In genomic region chr14:24411468-24412454, GRCh38 we compare ENCODE assay signal across 1 cellular context.
TF ChIP-seq lines count a peak whose summit lies in the region.

No MANE protein-coding gene starts in this region.

TF ChIP-seq in HepG2, 621 proteins besides CTCF, POLR2A, EP300 and RAD21 (continued from another document and continues in another):
- TF ChIP-seq UBTF (CRISPR knock-in tag; IDR thresholded peaks at IDR 0.05) (no peak), PLSCR1 (CRISPR knock-in tag; IDR thresholded peaks at IDR 0.05; ENCODE audit: borderline replicate concordance) (peak; percentile 43; the same call in 1 of the 2 replicates), PBX2 (CRISPR knock-in tag; IDR thresholded peaks at IDR 0.05) (no peak), TCF7 (IDR thresholded peaks at IDR 0.05; ENCODE audit: low read depth) (no peak), ARHGAP35 (CRISPR knock-in tag; IDR thresholded peaks at IDR 0.05; ENCODE audit: borderline replicate concordance) (0 out of 2 replicates have a peak, but pooled peaks have one; percentile 27), ZNF589 (CRISPR knock-in tag; conservative IDR thresholded peaks at IDR 0.05) (no peak), ZNF224 (CRISPR knock-in tag; IDR thresholded peaks at IDR 0.05) (peak; percentile 61; the same call in 1 of the 2 replicates), FOSL2 (CRISPR knock-in tag; IDR thresholded peaks at IDR 0.05) (peak; percentile 7; the same call in 1 of the 2 replicates), FOXP1 (IDR thresholded peaks at IDR 0.05) (no peak), FOXP1 (CRISPR knock-in tag; IDR thresholded peaks at IDR 0.05) (no peak), SNAPC5 (CRISPR knock-in tag; IDR thresholded peaks at IDR 0.05; ENCODE audit: borderline replicate concordance) (no peak; the same call in 1 of the 2 replicates), SKI (IDR thresholded peaks at IDR 0.05; ENCODE audit: partially characterized antibody) (no peak), ZNF275 (CRISPR knock-in tag; IDR thresholded peaks at IDR 0.05; ENCODE audit: borderline replicate concordance) (no peak), ZBTB25 (CRISPR knock-in tag; IDR thresholded peaks at IDR 0.05) (peak; percentile 54; the same call in 1 of the 2 replicates), LRRFIP1 (CRISPR knock-in tag; conservative IDR thresholded peaks at IDR 0.05) (no peak), MBNL3 (CRISPR knock-in tag; conservative IDR thresholded peaks at IDR 0.05) (0 out of 2 replicates have a peak, but pooled peaks have one; percentile 55), ZBTB44 (CRISPR knock-in tag; IDR thresholded peaks at IDR 0.05) (no peak), ZFP91 (CRISPR knock-in tag; IDR thresholded peaks at IDR 0.05; ENCODE audit: borderline replicate concordance) (peak; percentile 33; the same call in 1 of the 2 replicates), ZBTB8A (CRISPR knock-in tag; IDR thresholded peaks at IDR 0.05; ENCODE audit: borderline replicate concordance, low read depth) (no peak), ATF2 (CRISPR knock-in tag; IDR thresholded peaks at IDR 0.05) (peak; percentile 27; the same call in 1 of the 2 replicates), ZNF205 (CRISPR knock-in tag; IDR thresholded peaks at IDR 0.05) (peak; percentile 59; the same call in 1 of the 2 replicates), HHEX (CRISPR knock-in tag; IDR thresholded peaks at IDR 0.05) (0 out of 2 replicates have a peak, but pooled peaks have one; percentile 31), FOXK2 (IDR thresholded peaks at IDR 0.05) (no peak), SMAD1 (CRISPR knock-in tag; IDR thresholded peaks at IDR 0.05; ENCODE audit: borderline replicate concordance, low read depth) (no peak), ZNF598 (CRISPR knock-in tag; IDR thresholded peaks at IDR 0.05; ENCODE audit: borderline replicate concordance) (peak; percentile 75; the same call in 1 of the 2 replicates), ZNF263 (CRISPR knock-in tag; IDR thresholded peaks at IDR 0.05) (no peak), ZNF777 (CRISPR knock-in tag; IDR thresholded peaks at IDR 0.05) (0 out of 2 replicates have a peak, but pooled peaks have one; percentile 28), MNT (IDR thresholded peaks at IDR 0.05) (no peak), ELF1 (CRISPR knock-in tag; IDR thresholded peaks at IDR 0.05) (no peak), FOXM1 (CRISPR knock-in tag; IDR thresholded peaks at IDR 0.05) (no peak), NFYB (CRISPR knock-in tag; IDR thresholded peaks at IDR 0.05) (no peak), PATZ1 (CRISPR knock-in tag; IDR thresholded peaks at IDR 0.05) (0 out of 2 replicates have a peak, but pooled peaks have one; percentile 34), ATAD3A (CRISPR knock-in tag; IDR thresholded peaks at IDR 0.05) (no peak), ZNF883 (CRISPR knock-in tag; IDR thresholded peaks at IDR 0.05; ENCODE audit: not compliant biosample characterization) (peak; percentile 31), EED (CRISPR knock-in tag; IDR thresholded peaks at IDR 0.05) (peak; percentile 83; the same call in 1 of the 2 replicates), HOMEZ (CRISPR knock-in tag; IDR thresholded peaks at IDR 0.05; ENCODE audit: low read depth) (no peak), SRY (CRISPR knock-in tag; IDR thresholded peaks at IDR 0.05) (0 out of 2 replicates have a peak, but pooled peaks have one; percentile 26), PCBP1 (IDR thresholded peaks at IDR 0.05; ENCODE audit: borderline replicate concordance, low read depth, low read length) (no peak), ZNF607 (CRISPR knock-in tag; IDR thresholded peaks at IDR 0.05; ENCODE audit: borderline replicate concordance) (no peak)
